In genomic region chr16:82344157-82344556, GRCh38 we compare ENCODE assay signal across 9 cellular contexts.
A peak's percentile ranks its signal among the peaks of the same experiment; 100 is the strongest.
DNase-seq lines count a peak whose midpoint lies in the region; ATAC-seq and TF ChIP-seq lines count a peak whose summit lies in the region.
"Had no signal": no experiment of that assay in that cellular context is flagged by ENCODE, and none has a peak within 500 bp of the region (broad histone marks: within the 10 kb centered on the region; RNA-seq: fewer than 3 reads in every experiment).

No MANE protein-coding gene starts in this region.

- POLR2A ChIA-PET in GM10248 (lab: Yijun Ruan, JAX), result no interaction called here

- H3K4me3 ChIP-seq in esophagus muscularis mucosa (no peak overlapping the region), MG63 (no peak overlapping the region)

- intact Hi-C loops in esophagus muscularis mucosa (cut with DNase I), result loop anchor here (2.0 kb wide), 1 partner anchor 81 kb away; no protein-coding TSS in a partner anchor

- no peaks in the 10 kb centered on the region for H3K4me1 ChIP-seq in esophagus muscularis mucosa

- no peak overlapping the region for H3K27ac ChIP-seq in esophagus muscularis mucosa (replicated peaks in 1 of 4)

- H3K4me3 Mint-ChIP-seq in nephron progenitor cell, result no peak overlapping the region
- no peak overlapping the region for H3K4me3 Mint-ChIP-seq in natural killer cell treated with Interleukin-12 subunit alpha and Interleukin-12 subunit beta and Interleukin-15 and Interleukin-18, amount 100 ng/mL, for 72 hours
- H3K4me3 Mint-ChIP-seq: T-helper 1 cell treated with Interleukin-12 subunit alpha and Interleukin-12 subunit beta and Interleukin-4 antibody, amounts not matched to agents 30 μg/mL and 1 μg/mL, for 36 hours had no signal

- TF ChIP-seq CTCF in GM10248 (IDR thresholded peaks at IDR 0.05; ENCODE audit: control extremely low read depth, extremely low read depth, low read depth, missing control alignments) (peak; percentile 16), esophagus muscularis mucosa (IDR thresholded peaks at IDR 0.05) (peak; percentile 33 to 46 (median 36)), nephron progenitor cell (IDR thresholded peaks at IDR 0.05) (peak; percentile 60)

- CTCF ChIA-PET in GM10248 (lab: Yijun Ruan, JAX), result interaction anchor here (1.2 to 2.9 kb wide), 8 partner anchors 9 to 112 kb away, joined by 3 to 33 read pairs (median 6); no protein-coding TSS in a partner anchor

- H3K9me3 ChIP-seq in esophagus muscularis mucosa, result peaks cover 0 to 4% (median 0%) of the 10 kb centered on the region in 4 donors
- no peaks in the 10 kb centered on the region for H3K9me3 ChIP-seq in MG63

- H3K27me3 Mint-ChIP-seq in nephron progenitor cell (ENCODE audit: low read depth, poor library complexity), result peaks cover 16% of the 10 kb centered on the region
- peaks cover 31 to 50% of the 10 kb centered on the region in 2 donors for H3K27me3 Mint-ChIP-seq in natural killer cell treated with Interleukin-12 subunit alpha and Interleukin-12 subunit beta and Interleukin-15 and Interleukin-18, amount 100 ng/mL, for 72 hours

- DNase-seq in GM10248 (ENCODE audit: extremely low spot score), result no peak
- peak; percentile 3 for DNase-seq in NCI-H2107 treated with DMSO at 0.1 percent for 48 hours (lab: John Stamatoyannopoulos, UW; ENCODE audit: unreplicated experiment)
- DNase-seq in esophagus muscularis mucosa (ENCODE audit: extremely low spot score), result peak; percentile 79
- peak; percentile 22 for DNase-seq in nephron progenitor cell
- no peak for DNase-seq in Kasumi-1 (lab: John Stamatoyannopoulos, UW)
- no peak for DNase-seq in amniotic stem cell (lab: John Stamatoyannopoulos, UW)
- DNase-seq in MG63, result no peak
- DNase-seq in natural killer cell treated with Interleukin-12 subunit alpha and Interleukin-12 subunit beta and Interleukin-15 and Interleukin-18, amount 100 ng/mL, for 72 hours (ENCODE audit: low spot score), result no peak

- H3K27ac Mint-ChIP-seq in nephron progenitor cell, result no peak overlapping the region
- H3K27ac Mint-ChIP-seq in natural killer cell treated with Interleukin-12 subunit alpha and Interleukin-12 subunit beta and Interleukin-15 and Interleukin-18, amount 100 ng/mL, for 72 hours, result no peak overlapping the region
- H3K27ac Mint-ChIP-seq: T-helper 1 cell treated with Interleukin-12 subunit alpha and Interleukin-12 subunit beta and Interleukin-4 antibody, amounts not matched to agents 30 μg/mL and 1 μg/mL, for 36 hours had no signal

- H3K9me3 Mint-ChIP-seq in nephron progenitor cell, result peaks cover 8% of the 10 kb centered on the region
- H3K9me3 Mint-ChIP-seq in natural killer cell treated with Interleukin-12 subunit alpha and Interleukin-12 subunit beta and Interleukin-15 and Interleukin-18, amount 100 ng/mL, for 72 hours, result no peaks in the 10 kb centered on the region
- H3K9me3 Mint-ChIP-seq: T-helper 1 cell treated with Interleukin-12 subunit alpha and Interleukin-12 subunit beta and Interleukin-4 antibody, amounts not matched to agents 30 μg/mL and 1 μg/mL, for 36 hours had no signal

- WGBS in esophagus muscularis mucosa, result 40% methylated on average over 4 of the region's 4 CpGs

- no peak for TF ChIP-seq EP300 in esophagus muscularis mucosa (IDR thresholded peaks at IDR 0.05)

- TF ChIP-seq POLR2A in esophagus muscularis mucosa (IDR thresholded peaks at IDR 0.05; ENCODE audit: low read depth), result no peak

- peaks cover 7% of the 10 kb centered on the region for H3K4me1 Mint-ChIP-seq in nephron progenitor cell
- H3K4me1 Mint-ChIP-seq in natural killer cell treated with Interleukin-12 subunit alpha and Interleukin-12 subunit beta and Interleukin-15 and Interleukin-18, amount 100 ng/mL, for 72 hours (ENCODE audit: low read depth in 2 of 2), result peaks cover 0 to 2% of the 10 kb centered on the region in 2 donors

- H3K36me3 Mint-ChIP-seq in nephron progenitor cell (ENCODE audit: low read depth), result no peaks in the 10 kb centered on the region
- H3K36me3 Mint-ChIP-seq in natural killer cell treated with Interleukin-12 subunit alpha and Interleukin-12 subunit beta and Interleukin-15 and Interleukin-18, amount 100 ng/mL, for 72 hours, result no peaks in the 10 kb centered on the region

- H3K27me3 ChIP-seq in esophagus muscularis mucosa (peaks cover 0 to 6% (median 0%) of the 10 kb centered on the region in 4 donors), MG63 (no peaks in the 10 kb centered on the region)

- ATAC-seq in natural killer cell treated with Interleukin-12 subunit alpha and Interleukin-12 subunit beta and Interleukin-15 and Interleukin-18, amount 100 ng/mL, for 72 hours, result no peak

- no peaks in the 10 kb centered on the region for H3K36me3 ChIP-seq in esophagus muscularis mucosa
- H3K36me3 ChIP-seq in MG63, result no peaks in the 10 kb centered on the region

Comparison
In these comparisons a context has a peak if more than half of its experiments do, and no peak if none do; other contexts are left out.
1. DNase-seq: peak in NCI-H2107 treated with DMSO at 0.1 percent for 48 hours (single experiment), esophagus muscularis mucosa (single experiment) and nephron progenitor cell (single experiment); none in GM10248 (single experiment), Kasumi-1 (0 of 2), amniotic stem cell (single experiment), MG63 (single experiment) and natural killer cell treated with Interleukin-12 subunit alpha and Interleukin-12 subunit beta and Interleukin-15 and Interleukin-18, amount 100 ng/mL, for 72 hours (single experiment).
2. Peak in every context shown above with its lines, with median percentiles within 50 percentile points of each other: CTCF ChIP-seq.